In the genomic region with DNA sequence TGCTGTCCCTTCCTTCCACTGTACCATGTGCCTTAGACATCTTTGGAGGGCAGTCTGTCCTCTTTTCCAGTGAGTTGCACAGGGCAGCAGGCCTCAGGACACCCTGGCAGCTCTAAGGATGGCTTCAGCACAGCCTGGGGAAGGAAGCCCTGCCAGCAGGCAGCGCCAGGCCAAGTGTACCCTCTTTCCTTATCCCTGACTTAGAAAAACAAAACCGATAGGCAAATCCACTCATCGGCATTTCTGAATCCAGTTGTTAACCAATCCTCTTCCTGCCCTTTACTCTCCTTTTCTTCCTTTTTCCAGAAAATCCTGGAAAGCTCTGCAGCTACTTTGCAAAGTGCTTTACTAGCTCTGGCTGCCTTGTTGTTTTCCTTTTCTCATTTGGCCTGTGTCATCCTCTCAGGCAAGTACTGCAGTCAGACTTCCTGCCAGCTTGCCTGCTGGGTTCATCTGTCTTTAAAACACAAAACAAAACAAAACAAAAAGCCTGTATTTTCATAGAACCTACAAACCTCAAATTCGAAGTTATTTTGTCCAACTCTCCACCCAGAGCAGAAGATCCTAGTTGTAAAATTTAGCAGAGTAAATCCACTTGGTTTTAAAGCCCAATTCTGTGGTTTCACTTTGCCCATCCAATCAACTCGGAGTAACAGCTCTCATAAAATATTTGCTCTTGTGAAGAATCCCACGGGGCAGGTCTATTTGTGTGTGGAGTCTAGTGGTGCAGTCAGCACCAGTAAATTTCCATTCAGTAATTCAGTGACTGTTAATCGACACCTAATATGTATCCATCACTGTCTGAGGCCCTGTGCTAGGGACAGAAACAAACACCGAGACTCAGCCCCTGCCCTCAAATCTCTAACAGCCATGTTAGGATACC, we compare ENCODE assay signal across 1 cellular context.
A peak's percentile ranks its signal among the peaks of the same experiment; 100 is the strongest.
TF ChIP-seq lines count a peak whose summit lies in the region.

No MANE protein-coding gene starts in this region.

TF ChIP-seq in HEK293, 187 proteins besides CTCF, POLR2A, EP300 and RAD21 (continued from another document):
- TF ChIP-seq, protein P1, sequence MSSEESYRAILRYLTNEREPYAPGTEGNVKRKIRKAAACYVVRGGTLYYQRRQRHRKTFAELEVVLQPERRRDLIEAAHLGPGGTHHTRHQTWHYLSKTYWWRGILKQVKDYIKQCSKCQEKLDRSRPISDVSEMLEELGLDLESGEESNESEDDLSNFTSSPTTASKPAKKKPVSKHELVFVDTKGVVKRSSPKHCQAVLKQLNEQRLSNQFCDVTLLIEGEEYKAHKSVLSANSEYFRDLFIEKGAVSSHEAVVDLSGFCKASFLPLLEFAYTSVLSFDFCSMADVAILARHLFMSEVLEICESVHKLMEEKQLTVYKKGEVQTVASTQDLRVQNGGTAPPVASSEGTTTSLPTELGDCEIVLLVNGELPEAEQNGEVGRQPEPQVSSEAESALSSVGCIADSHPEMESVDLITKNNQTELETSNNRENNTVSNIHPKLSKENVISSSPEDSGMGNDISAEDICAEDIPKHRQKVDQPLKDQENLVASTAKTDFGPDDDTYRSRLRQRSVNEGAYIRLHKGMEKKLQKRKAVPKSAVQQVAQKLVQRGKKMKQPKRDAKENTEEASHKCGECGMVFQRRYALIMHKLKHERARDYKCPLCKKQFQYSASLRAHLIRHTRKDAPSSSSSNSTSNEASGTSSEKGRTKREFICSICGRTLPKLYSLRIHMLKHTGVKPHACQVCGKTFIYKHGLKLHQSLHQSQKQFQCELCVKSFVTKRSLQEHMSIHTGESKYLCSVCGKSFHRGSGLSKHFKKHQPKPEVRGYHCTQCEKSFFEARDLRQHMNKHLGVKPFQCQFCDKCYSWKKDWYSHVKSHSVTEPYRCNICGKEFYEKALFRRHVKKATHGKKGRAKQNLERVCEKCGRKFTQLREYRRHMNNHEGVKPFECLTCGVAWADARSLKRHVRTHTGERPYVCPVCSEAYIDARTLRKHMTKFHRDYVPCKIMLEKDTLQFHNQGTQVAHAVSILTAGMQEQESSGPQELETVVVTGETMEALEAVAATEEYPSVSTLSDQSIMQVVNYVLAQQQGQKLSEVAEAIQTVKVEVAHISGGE (tag by site-specific recombination; conservative IDR thresholded peaks at IDR 0.05; ENCODE audit: low read depth) = 0 out of 2 replicates have a peak, but pooled peaks have one; percentile 33
- TF ChIP-seq ZNF600 (tag by site-specific recombination; IDR thresholded peaks at IDR 0.05) = 0 out of 2 replicates have a peak, but pooled peaks have one; percentile 37
- peak; percentile 17 for TF ChIP-seq SETDB1 (IDR thresholded peaks at IDR 0.05; ENCODE audit: insufficient read length, low read length)
- TF ChIP-seq ZNF202 (tag by site-specific recombination; IDR thresholded peaks at IDR 0.05; ENCODE audit: borderline replicate concordance) = no peak
- TF ChIP-seq, protein P2, sequence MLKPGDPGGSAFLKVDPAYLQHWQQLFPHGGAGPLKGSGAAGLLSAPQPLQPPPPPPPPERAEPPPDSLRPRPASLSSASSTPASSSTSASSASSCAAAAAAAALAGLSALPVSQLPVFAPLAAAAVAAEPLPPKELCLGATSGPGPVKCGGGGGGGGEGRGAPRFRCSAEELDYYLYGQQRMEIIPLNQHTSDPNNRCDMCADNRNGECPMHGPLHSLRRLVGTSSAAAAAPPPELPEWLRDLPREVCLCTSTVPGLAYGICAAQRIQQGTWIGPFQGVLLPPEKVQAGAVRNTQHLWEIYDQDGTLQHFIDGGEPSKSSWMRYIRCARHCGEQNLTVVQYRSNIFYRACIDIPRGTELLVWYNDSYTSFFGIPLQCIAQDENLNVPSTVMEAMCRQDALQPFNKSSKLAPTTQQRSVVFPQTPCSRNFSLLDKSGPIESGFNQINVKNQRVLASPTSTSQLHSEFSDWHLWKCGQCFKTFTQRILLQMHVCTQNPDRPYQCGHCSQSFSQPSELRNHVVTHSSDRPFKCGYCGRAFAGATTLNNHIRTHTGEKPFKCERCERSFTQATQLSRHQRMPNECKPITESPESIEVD (tag by site-specific recombination; IDR thresholded peaks at IDR 0.05) = peak; percentile 86
- peak; percentile 93 for TF ChIP-seq ZBTB17 (tag by site-specific recombination; IDR thresholded peaks at IDR 0.05)
- TF ChIP-seq, protein P3, sequence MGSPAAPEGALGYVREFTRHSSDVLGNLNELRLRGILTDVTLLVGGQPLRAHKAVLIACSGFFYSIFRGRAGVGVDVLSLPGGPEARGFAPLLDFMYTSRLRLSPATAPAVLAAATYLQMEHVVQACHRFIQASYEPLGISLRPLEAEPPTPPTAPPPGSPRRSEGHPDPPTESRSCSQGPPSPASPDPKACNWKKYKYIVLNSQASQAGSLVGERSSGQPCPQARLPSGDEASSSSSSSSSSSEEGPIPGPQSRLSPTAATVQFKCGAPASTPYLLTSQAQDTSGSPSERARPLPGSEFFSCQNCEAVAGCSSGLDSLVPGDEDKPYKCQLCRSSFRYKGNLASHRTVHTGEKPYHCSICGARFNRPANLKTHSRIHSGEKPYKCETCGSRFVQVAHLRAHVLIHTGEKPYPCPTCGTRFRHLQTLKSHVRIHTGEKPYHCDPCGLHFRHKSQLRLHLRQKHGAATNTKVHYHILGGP (tag by site-specific recombination; IDR thresholded peaks at IDR 0.05) = peak; percentile 88
- TF ChIP-seq, protein P4, sequence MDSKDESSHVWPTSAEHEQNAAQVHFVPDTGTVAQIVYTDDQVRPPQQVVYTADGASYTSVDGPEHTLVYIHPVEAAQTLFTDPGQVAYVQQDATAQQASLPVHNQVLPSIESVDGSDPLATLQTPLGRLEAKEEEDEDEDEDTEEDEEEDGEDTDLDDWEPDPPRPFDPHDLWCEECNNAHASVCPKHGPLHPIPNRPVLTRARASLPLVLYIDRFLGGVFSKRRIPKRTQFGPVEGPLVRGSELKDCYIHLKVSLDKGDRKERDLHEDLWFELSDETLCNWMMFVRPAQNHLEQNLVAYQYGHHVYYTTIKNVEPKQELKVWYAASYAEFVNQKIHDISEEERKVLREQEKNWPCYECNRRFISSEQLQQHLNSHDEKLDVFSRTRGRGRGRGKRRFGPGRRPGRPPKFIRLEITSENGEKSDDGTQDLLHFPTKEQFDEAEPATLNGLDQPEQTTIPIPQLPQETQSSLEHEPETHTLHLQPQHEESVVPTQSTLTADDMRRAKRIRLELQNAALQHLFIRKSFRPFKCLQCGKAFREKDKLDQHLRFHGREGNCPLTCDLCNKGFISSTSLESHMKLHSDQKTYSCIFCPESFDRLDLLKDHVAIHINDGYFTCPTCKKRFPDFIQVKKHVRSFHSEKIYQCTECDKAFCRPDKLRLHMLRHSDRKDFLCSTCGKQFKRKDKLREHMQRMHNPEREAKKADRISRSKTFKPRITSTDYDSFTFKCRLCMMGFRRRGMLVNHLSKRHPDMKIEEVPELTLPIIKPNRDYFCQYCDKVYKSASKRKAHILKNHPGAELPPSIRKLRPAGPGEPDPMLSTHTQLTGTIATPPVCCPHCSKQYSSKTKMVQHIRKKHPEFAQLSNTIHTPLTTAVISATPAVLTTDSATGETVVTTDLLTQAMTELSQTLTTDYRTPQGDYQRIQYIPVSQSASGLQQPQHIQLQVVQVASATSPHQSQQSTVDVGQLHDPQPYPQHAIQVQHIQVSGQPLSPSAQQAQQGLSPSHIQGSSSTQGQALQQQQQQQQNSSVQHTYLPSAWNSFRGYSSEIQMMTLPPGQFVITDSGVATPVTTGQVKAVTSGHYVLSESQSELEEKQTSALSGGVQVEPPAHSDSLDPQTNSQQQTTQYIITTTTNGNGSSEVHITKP (tag by site-specific recombination; IDR thresholded peaks at IDR 0.05) = peak; percentile 68
- TF ChIP-seq, protein P5, sequence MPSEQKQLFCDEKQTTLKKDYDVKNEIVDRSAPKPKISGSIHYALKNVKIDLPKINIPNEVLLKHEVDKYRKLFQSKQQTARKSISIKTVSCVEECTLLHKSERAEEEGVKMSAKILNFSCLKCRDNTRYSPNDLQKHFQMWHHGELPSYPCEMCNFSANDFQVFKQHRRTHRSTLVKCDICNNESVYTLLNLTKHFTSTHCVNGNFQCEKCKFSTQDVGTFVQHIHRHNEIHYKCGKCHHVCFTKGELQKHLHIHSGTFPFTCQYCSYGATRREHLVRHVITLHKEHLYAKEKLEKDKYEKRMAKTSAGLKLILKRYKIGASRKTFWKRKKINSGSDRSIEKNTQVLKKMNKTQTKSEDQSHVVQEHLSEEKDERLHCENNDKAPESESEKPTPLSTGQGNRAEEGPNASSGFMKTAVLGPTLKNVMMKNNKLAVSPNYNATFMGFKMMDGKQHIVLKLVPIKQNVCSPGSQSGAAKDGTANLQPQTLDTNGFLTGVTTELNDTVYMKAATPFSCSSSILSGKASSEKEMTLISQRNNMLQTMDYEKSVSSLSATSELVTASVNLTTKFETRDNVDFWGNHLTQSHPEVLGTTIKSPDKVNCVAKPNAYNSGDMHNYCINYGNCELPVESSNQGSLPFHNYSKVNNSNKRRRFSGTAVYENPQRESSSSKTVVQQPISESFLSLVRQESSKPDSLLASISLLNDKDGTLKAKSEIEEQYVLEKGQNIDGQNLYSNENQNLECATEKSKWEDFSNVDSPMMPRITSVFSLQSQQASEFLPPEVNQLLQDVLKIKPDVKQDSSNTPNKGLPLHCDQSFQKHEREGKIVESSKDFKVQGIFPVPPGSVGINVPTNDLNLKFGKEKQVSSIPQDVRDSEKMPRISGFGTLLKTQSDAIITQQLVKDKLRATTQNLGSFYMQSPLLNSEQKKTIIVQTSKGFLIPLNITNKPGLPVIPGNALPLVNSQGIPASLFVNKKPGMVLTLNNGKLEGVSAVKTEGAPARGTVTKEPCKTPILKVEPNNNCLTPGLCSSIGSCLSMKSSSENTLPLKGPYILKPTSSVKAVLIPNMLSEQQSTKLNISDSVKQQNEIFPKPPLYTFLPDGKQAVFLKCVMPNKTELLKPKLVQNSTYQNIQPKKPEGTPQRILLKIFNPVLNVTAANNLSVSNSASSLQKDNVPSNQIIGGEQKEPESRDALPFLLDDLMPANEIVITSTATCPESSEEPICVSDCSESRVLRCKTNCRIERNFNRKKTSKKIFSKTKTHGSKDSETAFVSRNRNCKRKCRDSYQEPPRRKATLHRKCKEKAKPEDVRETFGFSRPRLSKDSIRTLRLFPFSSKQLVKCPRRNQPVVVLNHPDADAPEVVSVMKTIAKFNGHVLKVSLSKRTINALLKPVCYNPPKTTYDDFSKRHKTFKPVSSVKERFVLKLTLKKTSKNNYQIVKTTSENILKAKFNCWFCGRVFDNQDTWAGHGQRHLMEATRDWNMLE (tag by site-specific recombination; conservative IDR thresholded peaks at IDR 0.05; ENCODE audit: low read depth) = no peak
- TF ChIP-seq ZNF366 (tag by site-specific recombination; conservative IDR thresholded peaks at IDR 0.05) = 0 out of 2 replicates have a peak, but pooled peaks have one; percentile 13
- TF ChIP-seq, protein P6, sequence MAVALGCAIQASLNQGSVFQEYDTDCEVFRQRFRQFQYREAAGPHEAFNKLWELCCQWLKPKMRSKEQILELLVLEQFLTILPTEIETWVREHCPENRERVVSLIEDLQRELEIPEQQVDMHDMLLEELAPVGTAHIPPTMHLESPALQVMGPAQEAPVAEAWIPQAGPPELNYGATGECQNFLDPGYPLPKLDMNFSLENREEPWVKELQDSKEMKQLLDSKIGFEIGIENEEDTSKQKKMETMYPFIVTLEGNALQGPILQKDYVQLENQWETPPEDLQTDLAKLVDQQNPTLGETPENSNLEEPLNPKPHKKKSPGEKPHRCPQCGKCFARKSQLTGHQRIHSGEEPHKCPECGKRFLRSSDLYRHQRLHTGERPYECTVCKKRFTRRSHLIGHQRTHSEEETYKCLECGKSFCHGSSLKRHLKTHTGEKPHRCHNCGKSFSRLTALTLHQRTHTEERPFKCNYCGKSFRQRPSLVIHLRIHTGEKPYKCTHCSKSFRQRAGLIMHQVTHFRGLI (tag by site-specific recombination; IDR thresholded peaks at IDR 0.05) = 0 out of 2 replicates have a peak, but pooled peaks have one; percentile 11
- peak; percentile 56 for TF ChIP-seq PRDM1 (tag by site-specific recombination; IDR thresholded peaks at IDR 0.05)
- TF ChIP-seq ZNF335 (tag by site-specific recombination; conservative IDR thresholded peaks at IDR 0.05) = peak; percentile 98
